In the genomic region with DNA sequence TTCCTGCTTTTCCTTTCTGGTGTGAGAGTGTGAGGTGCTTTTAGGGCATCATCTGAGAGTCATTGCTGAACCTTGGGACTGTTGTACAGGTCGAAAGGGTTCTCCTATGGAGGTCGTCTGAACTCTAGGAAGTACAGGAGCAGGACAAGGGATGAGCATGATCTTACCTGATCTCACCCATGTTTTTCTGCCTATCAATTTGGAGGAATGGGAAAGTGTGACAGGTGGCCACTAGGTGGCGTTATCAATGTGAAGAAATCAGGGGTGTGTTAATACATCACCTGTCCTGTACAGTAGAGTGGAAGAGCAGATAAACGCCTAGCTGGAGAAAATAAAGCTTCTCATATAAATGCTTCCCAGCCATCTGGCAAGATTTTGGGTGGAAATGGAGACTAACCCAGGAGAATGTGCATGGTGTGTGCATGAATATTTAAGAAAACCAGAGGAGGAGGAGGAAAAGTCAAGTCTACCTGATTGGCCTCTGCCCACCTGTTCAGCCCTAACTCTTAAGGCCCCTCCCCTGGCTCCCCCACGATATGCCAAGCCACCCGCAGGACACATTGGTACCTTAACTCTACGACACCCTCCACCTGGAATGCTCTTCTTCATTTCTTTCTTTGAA, we compare ENCODE assay signal across 8 cellular contexts.
DNase-seq lines count a peak whose midpoint lies in the region; ATAC-seq and TF ChIP-seq lines count a peak whose summit lies in the region.

No MANE protein-coding gene starts in this region.

- H3K9me3 ChIP-seq in Panc1 (ENCODE audit: control insufficient read depth, insufficient read depth, low read depth, low read length) = no peaks in the 10 kb centered on the region
- H3K9me3 ChIP-seq in heart right ventricle = no peaks in the 10 kb centered on the region
- H3K9me3 ChIP-seq in gastrocnemius medialis = no peaks in the 10 kb centered on the region

- CTCF ChIA-PET in Panc1 (lab: Charles Lee) = interaction anchor here (0.6 to 1.7 kb wide), 3 partner anchors 56 to 315 kb away, joined by 3 to 12 read pairs (median 3); no protein-coding TSS in a partner anchor

- TF ChIP-seq CTCF in 22Rv1 (IDR thresholded peaks at IDR 0.05) (peak; percentile 87), GM13977 (IDR thresholded peaks at IDR 0.05; ENCODE audit: extremely low read depth, insufficient read depth, missing control alignments) (peak; percentile 85), Panc1 (IDR thresholded peaks at IDR 0.05) (peak; percentile 92), heart right ventricle (IDR thresholded peaks at IDR 0.05) (peak; percentile 50 to 83 (median 74)), gastrocnemius medialis (IDR thresholded peaks at IDR 0.05 in 4 of 5, conservative IDR thresholded peaks at IDR 0.05 in 1 of 5) (peak in 4 of 5 experiments; percentile 48 to 65 (median 64))

- H3K4me1 ChIP-seq in Panc1 (ENCODE audit: control insufficient read depth, insufficient read depth, low read length) (0 out of 2 replicates have a peak, but pooled peaks cover 2% of the 10 kb centered on the region), heart right ventricle (peaks cover 0 to 3% (median 0%) of the 10 kb centered on the region in 9 donors), gastrocnemius medialis (no peaks in the 10 kb centered on the region)

- H3K27me3 ChIP-seq in Panc1 (ENCODE audit: control insufficient read depth, insufficient read depth, low read length) (peaks cover 8% of the 10 kb centered on the region; the same call in 1 of the 2 replicates), heart right ventricle (peaks cover 0 to 13% (median 0%) of the 10 kb centered on the region in 7 donors), gastrocnemius medialis (no peaks in the 10 kb centered on the region)

- H3K27ac ChIP-seq in 22Rv1 (no peak overlapping the region), Panc1 (ENCODE audit: low read length) (no peak overlapping the region), heart right ventricle (no peak overlapping the region), gastrocnemius medialis (no peak overlapping the region)

- peak; percentile 75; the same call in 1 of the 2 replicates for ATAC-seq in Panc1
- ATAC-seq in heart right ventricle = peak in 5 of 8 donors; percentile 42 to 59 (median 55)
- peak in 1 of 2 donors; percentile 62 for ATAC-seq in gastrocnemius medialis
- ATAC-seq in HG03097 (IDR thresholded peaks at IDR 0.05; ENCODE audit: low FRiP score, unreplicated experiment) = no peak

- no TSS peak for BruUV-seq in Panc1 (replicated peaks; lab: Mats Ljungman, UMichigan)

- POLR2A ChIA-PET in Panc1 (lab: Charles Lee) = no interaction called here

- intact Hi-C loops in Panc1 (cut with micrococcal nuclease; ENCODE audit: unreplicated experiment) (loop anchor here (1.0 to 10.0 kb wide), 5 partner anchors 151 to 1508 kb away; no protein-coding TSS in a partner anchor), heart right ventricle (cut with DNase I) (loop anchor here (1.0 to 10.0 kb wide), 12 partner anchors 68 to 848 kb away; no protein-coding TSS in a partner anchor), gastrocnemius medialis (cut with DNase I; ENCODE audit: low total_unique reads) (loop anchor here (5.0 kb wide), 1 partner anchor 841 kb away; no protein-coding TSS in a partner anchor)

- peak; percentile 63 for DNase-seq in GM13977 (ENCODE audit: low spot score)
- peak; percentile 14 for DNase-seq in LHCN-M2 (ENCODE audit: low read depth)
- peak; percentile 39 for DNase-seq in Panc1 (ENCODE audit: low read depth, low spot score)
- DNase-seq in activated effector memory CD4-positive, alpha-beta T cell treated with anti-CD3 and anti-CD28 coated beads, Interleukin-2, amount 50 U/mL, for 16 hours = peak; percentile 80
- peak in 1 of 2 donors; percentile 18 for DNase-seq in heart right ventricle
- DNase-seq in gastrocnemius medialis = no peak

- WGBS in heart right ventricle, 2 donors = 29 to 32% methylated on average over 7 of the region's 7 CpGs

- in situ Hi-C loops in GM13977 (cut with MboI; ENCODE audit: low pct_unique_long_range_greater_than_20kb, low sequenced_read_pairs, unreplicated experiment) = loop anchor here (25.0 kb wide), 1 partner anchor 441 kb away; no protein-coding TSS in a partner anchor
- in situ Hi-C loops in Panc1 (cut with HindIII; ENCODE audit: low pct_unique_long_range_greater_than_20kb, low sequenced_read_pairs) = no loop called here
- in situ Hi-C loops in gastrocnemius medialis (cut with MboI; ENCODE audit: low sequenced_read_pairs in 4 of 4) = loop anchor here in 2 of 4 donors (10.0 to 25.0 kb wide), 2 partner anchors 448 to 841 kb away; no protein-coding TSS in a partner anchor

- H3K4me3 ChIP-seq in Panc1 (ENCODE audit: low read depth in 2 of 2, low read length in 2 of 2) = no peak overlapping the region
- no peak overlapping the region for H3K4me3 ChIP-seq in heart right ventricle
- H3K4me3 ChIP-seq in gastrocnemius medialis = no peak overlapping the region

- no peaks in the 10 kb centered on the region for H3K36me3 ChIP-seq in Panc1 (ENCODE audit: control insufficient read depth, insufficient read depth, low read length)
- H3K36me3 ChIP-seq in heart right ventricle = no peaks in the 10 kb centered on the region
- H3K36me3 ChIP-seq in gastrocnemius medialis = no peaks in the 10 kb centered on the region

- no peak for TF ChIP-seq POLR2A in gastrocnemius medialis (IDR thresholded peaks at IDR 0.05)

Comparison
In these comparisons a context has a peak if more than half of its experiments do, and no peak if none do; other contexts are left out.
1. DNase-seq: peak in GM13977 (single experiment), LHCN-M2 (single experiment), Panc1 (single experiment) and activated effector memory CD4-positive, alpha-beta T cell treated with anti-CD3 and anti-CD28 coated beads, Interleukin-2, amount 50 U/mL, for 16 hours (single experiment); none in gastrocnemius medialis (0 of 2).
2. Peak in every context shown above with its lines, with median percentiles within 50 percentile points of each other: CTCF ChIP-seq.